Comparison of ENCODE assay signal across 8 cellular contexts in the genomic region with DNA sequence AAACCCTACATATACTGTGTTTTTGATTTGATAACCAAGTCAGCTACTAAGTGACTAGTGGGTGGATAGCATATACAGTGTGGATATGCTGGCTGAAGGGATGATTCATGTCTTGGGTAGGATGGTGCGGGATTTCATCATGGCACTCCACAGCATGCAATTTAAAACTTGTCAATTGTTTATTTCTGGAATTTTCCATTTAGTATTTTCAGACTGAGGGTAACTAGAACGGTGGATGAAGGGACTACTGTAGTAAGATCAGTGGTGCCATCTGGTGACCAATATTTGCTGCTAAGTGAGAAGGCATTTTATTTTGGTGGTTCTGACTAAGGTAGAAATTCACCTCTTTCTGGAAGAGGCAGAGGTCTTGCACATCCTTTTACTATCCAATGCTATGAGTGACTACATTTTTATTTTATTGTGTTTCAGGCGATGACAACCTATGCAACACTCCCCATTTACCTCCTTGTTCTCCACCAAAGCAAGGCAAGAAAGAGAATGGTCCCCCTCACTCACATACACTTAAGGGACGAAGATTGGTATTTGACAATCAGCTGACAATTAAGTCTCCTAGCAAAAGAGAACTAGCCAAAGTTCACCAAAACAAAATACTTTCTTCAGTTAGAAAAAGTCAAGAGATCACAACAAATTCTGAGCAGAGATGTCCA. TPM values are rescaled to one million over a fixed set of nuclear protein-coding genes. Genes with fewer than 3 reads are reported as not detected.
DNase-seq lines count a peak whose midpoint lies in the region; ATAC-seq and TF ChIP-seq lines count a peak whose summit lies in the region.

No MANE protein-coding gene starts in this region.

- H3K27ac Mint-ChIP-seq in GM23338: peak overlapping the region; percentile 73

- H2AFZ ChIP-seq in GM23338: no peak overlapping the region
- H2AFZ ChIP-seq in PC-3 (ENCODE audit: low read length): no peak overlapping the region

- DNase-seq in COLO668 (lab: John Stamatoyannopoulos, UW; ENCODE audit: unreplicated experiment) (peak; percentile 7), GM23338 (ENCODE audit: low spot score) (peak; percentile 78), PC-3 (peak; percentile 76), brain microvascular endothelial cell (peak; percentile 87), lung (ENCODE audit: low spot score) (peak; percentile 53)
- DNase-seq in activated CD8-positive, alpha-beta memory T cell treated with anti-CD3 and anti-CD28 coated beads, Interleukin-2, amount 50 U/mL, for 48 hours: no peak

- peaks cover 17% of the 10 kb centered on the region for H3K27me3 Mint-ChIP-seq in GM23338 (ENCODE audit: insufficient read depth, low read depth, poor library complexity)

- BruUV-seq in PC-3 (replicated peaks; lab: Mats Ljungman, UMichigan): no TSS peak

- in situ Hi-C loops in brain microvascular endothelial cell (cut with HindIII; ENCODE audit: low pct_ligation_motif_present, low sequenced_read_pairs): loop anchor here (25.0 kb wide), 1 partner anchor 103 kb away; a partner anchor contains a TSS

- ATAC-seq in GM23338 (no peak), PC-3 (peak; percentile 23), lung (ENCODE audit: insufficient read depth, low FRiP score) (no peak), HG03175 (IDR thresholded peaks at IDR 0.05; ENCODE audit: unreplicated experiment) (no peak), GM21381 (IDR thresholded peaks at IDR 0.05; ENCODE audit: unreplicated experiment) (no peak)

- peak overlapping the region; percentile 97; the same call in 2 of the 3 replicates for H3K4me3 Mint-ChIP-seq in GM23338

- H3K36me3 Mint-ChIP-seq in GM23338 (ENCODE audit: low read depth): peaks cover 75% of the 10 kb centered on the region

- H3K27me3 ChIP-seq in GM23338 (ENCODE audit: insufficient read depth) (no peaks in the 10 kb centered on the region), PC-3 (ENCODE audit: low read length) (no peaks in the 10 kb centered on the region), brain microvascular endothelial cell (replicated peaks) (no peaks in the 10 kb centered on the region), lung (ENCODE audit: control insufficient read depth, insufficient read depth) (no peaks in the 10 kb centered on the region)

- H3K9me2 ChIP-seq in GM23338 (ENCODE audit: insufficient read depth) (no peaks in the 10 kb centered on the region), PC-3 (replicated peaks; ENCODE audit: low read length) (no peaks in the 10 kb centered on the region)

- peaks cover 5% of the 10 kb centered on the region; the same call in 2 of the 3 replicates for H3K9me3 Mint-ChIP-seq in GM23338

- no peak overlapping the region for H3K27ac ChIP-seq in GM23338 (ENCODE audit: low read depth)
- H3K27ac ChIP-seq in PC-3 (ENCODE audit: low read length): no peak overlapping the region
- peak overlapping the region; percentile 7 for H3K27ac ChIP-seq in brain microvascular endothelial cell
- no peak overlapping the region for H3K27ac ChIP-seq in lung (ENCODE audit: low read depth in 1 of 2, low read length in 1 of 2)

- H4K20me1 ChIP-seq in GM23338 (replicated peaks; ENCODE audit: insufficient read depth) (peaks cover 20% of the 10 kb centered on the region), PC-3 (ENCODE audit: low read length) (peaks cover 14% of the 10 kb centered on the region)

- POLR2A ChIA-PET in PC-3 (lab: Charles Lee; ENCODE audit: unreplicated experiment): no interaction called here

- H3K4me1 ChIP-seq in GM23338 (ENCODE audit: insufficient read depth) (peaks cover 23% of the 10 kb centered on the region), PC-3 (ENCODE audit: insufficient read depth, low read length) (peaks cover 14% of the 10 kb centered on the region; the same call in 1 of the 2 replicates), lung (ENCODE audit: control insufficient read depth in 2 of 2, insufficient read depth in 2 of 2, low read length in 2 of 2) (peaks cover 0 to 4% of the 10 kb centered on the region in 2 donors)

- H3K4me2 ChIP-seq in GM23338: no peak overlapping the region
- peak overlapping the region; percentile 86 for H3K4me2 ChIP-seq in PC-3 (ENCODE audit: low read length)

- H3K4me1 Mint-ChIP-seq in GM23338: peaks cover 42% of the 10 kb centered on the region

- no peaks in the 10 kb centered on the region for H3K9me3 ChIP-seq in PC-3 (ENCODE audit: low read length)
- no peaks in the 10 kb centered on the region for H3K9me3 ChIP-seq in lung (ENCODE audit: control insufficient read depth in 2 of 2, insufficient read depth in 1 of 2, low read length in 1 of 2)

- CTCF ChIA-PET in PC-3 (lab: Charles Lee): interaction anchor here (0.6 to 1.0 kb wide), 2 partner anchors 9 to 88 kb away, joined by 4 to 6 read pairs; no protein-coding TSS in a partner anchor

- peak; percentile 54 to 78 for TF ChIP-seq CTCF in GM23338 (conservative IDR thresholded peaks at IDR 0.05; ENCODE audit: low read depth in 2 of 2)
- peak; percentile 74 for TF ChIP-seq CTCF in PC-3 (conservative IDR thresholded peaks at IDR 0.05; ENCODE audit: low read depth, low read length)
- peak; percentile 55 for TF ChIP-seq CTCF in brain microvascular endothelial cell (IDR thresholded peaks at IDR 0.05; ENCODE audit: low read depth, low read length, missing control alignments)
- peak; percentile 62 for TF ChIP-seq CTCF in lung (IDR thresholded peaks at IDR 0.05; ENCODE audit: control extremely low read depth, extremely low read depth)

- intact Hi-C loops in PC-3 (cut with micrococcal nuclease): loop anchor here (1.0 to 5.0 kb wide), 2 partner anchors 88 to 178 kb away; no protein-coding TSS in a partner anchor

- peaks cover 15% of the 10 kb centered on the region for H3F3A ChIP-seq in GM23338 (replicated peaks; ENCODE audit: low read depth)
- no peaks in the 10 kb centered on the region for H3F3A ChIP-seq in PC-3 (ENCODE audit: low read length, unreplicated experiment)

- H3K4me3 ChIP-seq in GM23338: no peak overlapping the region
- H3K4me3 ChIP-seq in PC-3 (ENCODE audit: low read length): no peak overlapping the region
- no peak overlapping the region for H3K4me3 ChIP-seq in brain microvascular endothelial cell (ENCODE audit: low read depth, low read length)
- no peak overlapping the region for H3K4me3 ChIP-seq in lung

- H3K79me2 ChIP-seq in GM23338 (replicated peaks; ENCODE audit: insufficient read depth) (peaks cover 46% of the 10 kb centered on the region), PC-3 (ENCODE audit: low read length) (peaks cover 35% of the 10 kb centered on the region)

- H3K36me3 ChIP-seq in GM23338 (ENCODE audit: insufficient read depth): peaks cover 51% of the 10 kb centered on the region
- peaks cover 47% of the 10 kb centered on the region for H3K36me3 ChIP-seq in PC-3 (ENCODE audit: low read depth, low read length)
- H3K36me3 ChIP-seq in brain microvascular endothelial cell (replicated peaks): no peaks in the 10 kb centered on the region
- no peaks in the 10 kb centered on the region for H3K36me3 ChIP-seq in lung (ENCODE audit: control insufficient read depth in 2 of 2, insufficient read depth in 2 of 2, low read length in 2 of 2)

- 58 to 62% methylated on average over 4 of the region's 4 CpGs for WGBS in lung, 2 donors

- no peak overlapping the region for H3K9ac ChIP-seq in PC-3 (ENCODE audit: low read length)

TF ChIP-seq in GM23338, 12 proteins besides CTCF, POLR2A, EP300 and RAD21:
- TF ChIP-seq EZH2 (IDR thresholded peaks at IDR 0.05; ENCODE audit: low read depth, unreplicated experiment): no peak

RNA-seq across cellular contexts. Expression of a gene that starts 3.1 kb away (rescaled TPM):
- 75.5 and 79.9 TPM in 2 replicates for total RNA-seq in GM23338 (2014; rRNA removed; shearing (Covaris generic))
- polyA plus RNA-seq in GM23338 (2016; fragmentation: Nextera tagmentation; extraction: Ambion mirVana): 40.6 and 46.2 TPM in 2 replicates
- 48.9 and 58.3 TPM in 2 replicates for total RNA-seq in PC-3 (2014; rRNA removed)
- total RNA-seq in lung: 1 to 10 TPM; 5.5 to 5.7 TPM
- 1 to 10 TPM; 3.3 to 6.0 TPM for polyA plus RNA-seq in lung

RNA-seq across cellular contexts. Expression of a gene that starts 18.2 kb away (rescaled TPM):
- total RNA-seq in GM23338 (2014; rRNA removed; shearing (Covaris generic)): 15.9 and 17.8 TPM in 2 replicates
- polyA plus RNA-seq in GM23338 (2016; fragmentation: Nextera tagmentation; extraction: Ambion mirVana): 7.4 and 8.7 TPM in 2 replicates
- total RNA-seq in PC-3 (2014; rRNA removed): 19.6 and 23.8 TPM in 2 replicates
- total RNA-seq in lung: 10 to 100 TPM; 36.4 to 75.3 TPM
- 10 to 100 TPM; 49.8 to 51.7 TPM for polyA plus RNA-seq in lung
